Comparison of ENCODE assay signal across 10 cellular contexts in genomic region chr7:92720604-92721350, GRCh38.
A peak's percentile ranks its signal among the peaks of the same experiment; 100 is the strongest.
DNase-seq lines count a peak whose midpoint lies in the region; ATAC-seq and TF ChIP-seq lines count a peak whose summit lies in the region.
"Had no signal": no experiment of that assay in that cellular context is flagged by ENCODE, and none has a peak within 500 bp of the region (broad histone marks: within the 10 kb centered on the region; RNA-seq: fewer than 3 reads in every experiment).

No MANE protein-coding gene starts in this region.

- H3K4me1 ChIP-seq in SJCRH30 (peaks cover 78% of the 10 kb centered on the region), body of pancreas (peaks cover 10% of the 10 kb centered on the region)

- H3K9me3 ChIP-seq in SJCRH30 (replicated peaks) (0 out of 2 replicates have a peak, but pooled peaks cover 3% of the 10 kb centered on the region), body of pancreas (no peaks in the 10 kb centered on the region)

- no peaks in the 10 kb centered on the region for H3K27me3 ChIP-seq in SJCRH30
- H3K27me3 ChIP-seq in body of pancreas, result no peaks in the 10 kb centered on the region

- peak; percentile 84 to 90 for DNase-seq in SJCRH30
- no peak for DNase-seq in iPS-NIHi11 (ENCODE audit: low spot score)
- no peak for DNase-seq in body of pancreas
- DNase-seq in sciatic nerve (ENCODE audit: low spot score), result no peak
- DNase-seq: cerebellar nuclear complex; stimulated activated naive B cell treated with anti-CD40 and anti-IgM and Interleukin-4, amounts not matched to agents 10 μg/mL and 1 μg/mL and 100 μg/mL, for 72 hours had no signal

- ATAC-seq in GM19351 (IDR thresholded peaks at IDR 0.05; ENCODE audit: unreplicated experiment) (peak; percentile 40), HG03025 (IDR thresholded peaks at IDR 0.05; ENCODE audit: low FRiP score, unreplicated experiment) (peak; percentile 73), body of pancreas (no peak), GM18520 (IDR thresholded peaks at IDR 0.05; ENCODE audit: unreplicated experiment) (no peak), sciatic nerve (no peak)

- TF ChIP-seq CTCF in GM12874 (IDR thresholded peaks at IDR 0.05; ENCODE audit: insufficient read depth, low read depth, low read length) (peak; percentile 25; the same call in 1 of the 2 replicates), body of pancreas (IDR thresholded peaks at IDR 0.05) (no peak)

- no peak for TF ChIP-seq POLR2A in body of pancreas (IDR thresholded peaks at IDR 0.05)

- H3K4me3 ChIP-seq in SJCRH30 (no peak overlapping the region), body of pancreas (no peak overlapping the region)

- H3K27ac ChIP-seq in SJCRH30, result peak overlapping the region; percentile 89
- no peak overlapping the region for H3K27ac ChIP-seq in body of pancreas

- H3K36me3 ChIP-seq in SJCRH30, result peaks cover 54% of the 10 kb centered on the region
- peaks cover 0 to 2% of the 10 kb centered on the region in 2 donors for H3K36me3 ChIP-seq in body of pancreas (replicated peaks in 1 of 2; ENCODE audit: insufficient read depth in 1 of 2, low read depth in 2 of 2)

- intact Hi-C loops in body of pancreas (cut with DNase I) (no loop called here), sciatic nerve (cut with DNase I) (loop anchor here (10.0 kb wide), 1 partner anchor 114 kb away; the partner anchor contains the start of gene CDK6)

- 68 to 69% methylated on average over 4 of the region's 4 CpGs for WGBS in body of pancreas, 2 donors

Comparison
In these comparisons a context has a peak if more than half of its experiments do, and no peak if none do; other contexts are left out.
1. ATAC-seq: peak in GM19351 (single experiment) and HG03025 (single experiment); none in body of pancreas (single experiment), GM18520 (single experiment) and sciatic nerve (single experiment).
2. DNase-seq: peak in SJCRH30 (2 of 2); none in iPS-NIHi11 (single experiment), body of pancreas (0 of 4) and sciatic nerve (single experiment).